In genomic region chr20:444862-445426, GRCh38 we compare ENCODE assay signal across 17 cellular contexts. TPM values are rescaled to one million over a fixed set of nuclear protein-coding genes. Genes with fewer than 3 reads are reported as not detected.
DNase-seq lines count a peak whose midpoint lies in the region; ATAC-seq, FAIRE-seq and TF ChIP-seq lines count a peak whose summit lies in the region.
"Had no signal": no experiment of that assay in that cellular context is flagged by ENCODE, and none has a peak within 500 bp of the region (broad histone marks: within the 10 kb centered on the region; RNA-seq: fewer than 3 reads in every experiment).

No MANE protein-coding gene starts in this region.

- peaks cover 55% of the 10 kb centered on the region for H3K36me3 Mint-ChIP-seq in activated CD4-positive, alpha-beta T cell treated with anti-CD3 and anti-CD28 coated beads, Interleukin-2, amount 10 ng/mL, durations not matched to agents 7 days and 5 days (ENCODE audit: low read depth)
- H3K36me3 Mint-ChIP-seq in activated naive CD4-positive, alpha-beta T cell treated with anti-CD3 and anti-CD28 coated beads, Interleukin-2, amount 50 U/mL, for 72 hours: peaks cover 17 to 21% of the 10 kb centered on the region in 2 donors

- H2AK5ac ChIP-seq in H1 (ENCODE audit: low read depth, low read length): no peak overlapping the region

- H2BK5ac ChIP-seq in H1 (ENCODE audit: low read depth, low read length): no peak overlapping the region

- no peaks in the 10 kb centered on the region for H3K9me3 ChIP-seq in H1 (ENCODE audit: insufficient read depth in 2 of 2, low read depth in 1 of 2, low read length in 1 of 2)
- H3K9me3 ChIP-seq in right lobe of liver: no peaks in the 10 kb centered on the region
- H3K9me3 ChIP-seq: BE2C had no signal

- H3K14ac ChIP-seq in H1 (ENCODE audit: insufficient read length): no peak overlapping the region

- WGBS in H1 (ENCODE audit: extremely low coverage in 1 of 2, insufficient coverage in 1 of 2, insufficient read length in 1 of 2, insufficient replicate concordance in 2 of 2, low coverage in 1 of 2, low lambda C conversion rate in 2 of 2, missing lambda C conversion rate in 1 of 2), 2 experiments: 91% methylated on average over 12 of the region's 12 CpGs; no CpG with 5 or more reads in 1 of the 2 experiments
- 57% methylated on average over 6 of the region's 12 CpGs for WGBS in right lobe of liver (ENCODE audit: insufficient coverage, low coverage, low lambda C conversion rate, missing lambda C conversion rate)

- TF ChIP-seq EP300 in H1 (IDR thresholded peaks at IDR 0.05; ENCODE audit: borderline replicate concordance in 1 of 2, low read depth in 2 of 2, low read length in 2 of 2): no peak

- H3K4me3 ChIP-seq in H1 (ENCODE audit: extremely low read depth in 1 of 4, insufficient read depth in 2 of 4, low read depth in 3 of 4, low read length in 4 of 4) (no peak overlapping the region), right lobe of liver (no peak overlapping the region)

- no peaks in the 10 kb centered on the region for H3K9me3 Mint-ChIP-seq in activated CD4-positive, alpha-beta T cell treated with anti-CD3 and anti-CD28 coated beads, Interleukin-2, amount 10 ng/mL, durations not matched to agents 7 days and 5 days
- H3K9me3 Mint-ChIP-seq in activated naive CD4-positive, alpha-beta T cell treated with anti-CD3 and anti-CD28 coated beads, Interleukin-2, amount 50 U/mL, for 72 hours: no peaks in the 10 kb centered on the region
- H3K9me3 Mint-ChIP-seq: activated B cell treated with CpG ODN at 0.5 μM for 24 hours, immature natural killer cell had no signal

- no peak overlapping the region for H2BK15ac ChIP-seq in H1 (ENCODE audit: low read length)

- peaks cover 4% of the 10 kb centered on the region; the same call in 1 of the 2 replicates for H3K79me1 ChIP-seq in H1 (ENCODE audit: low read depth, low read length)

- H3K79me2 ChIP-seq in H1 (ENCODE audit: control insufficient read depth in 1 of 2, insufficient read depth in 2 of 2, low read length in 2 of 2): peaks cover 0 to 3% of the 10 kb centered on the region in 2 experiments; a peak in 3 of 4 replicates

- CTCF ChIA-PET in H1 (lab: Charles Lee; ENCODE audit: partially characterized antibody): interaction anchor here (1.0 to 1.5 kb wide), 8 partner anchors 9 to 316 kb away, joined by 3 to 5 read pairs (median 3); no protein-coding TSS in a partner anchor
- CTCF ChIA-PET in activated CD4-positive, alpha-beta T cell treated with anti-CD3 and anti-CD28 coated beads, Interleukin-2, amount 10 ng/mL, durations not matched to agents 7 days and 5 days (lab: Charles Lee): interaction anchor here (1.0 kb wide), 1 partner anchor 13 kb away, joined by 3 read pairs; no protein-coding TSS in a partner anchor

- H3K23me2 ChIP-seq in H1 (ENCODE audit: low read depth, low read length): no peaks in the 10 kb centered on the region

- no peak overlapping the region for H4K8ac ChIP-seq in H1 (ENCODE audit: extremely low read depth, insufficient read depth, low read length)

- H2BK20ac ChIP-seq in H1 (ENCODE audit: low read length): no peak overlapping the region

- peak; percentile 33 to 82 (median 54) for ATAC-seq in right lobe of liver
- ATAC-seq in activated naive CD4-positive, alpha-beta T cell treated with anti-CD3 and anti-CD28 coated beads, Interleukin-2, amount 50 U/mL, for 72 hours: no peak
- ATAC-seq: HCT116 had no signal

- no peak for TF ChIP-seq RAD21 in H1 (IDR thresholded peaks at IDR 0.05 in 1 of 2, conservative IDR thresholded peaks at IDR 0.05 in 1 of 2; ENCODE audit: low read depth in 2 of 2, low read length in 2 of 2)

- H3K4me1 ChIP-seq in H1 (replicated peaks in 1 of 4; ENCODE audit: control insufficient read depth in 3 of 4, insufficient read depth in 4 of 4, low read length in 3 of 4) (no peaks in the 10 kb centered on the region), right lobe of liver (peaks cover 0 to 11% (median 0%) of the 10 kb centered on the region in 4 donors)
- H3K4me1 ChIP-seq: BE2C had no signal

- H4K91ac ChIP-seq in H1 (replicated peaks; ENCODE audit: insufficient read length, low read length): no peak overlapping the region

- H3K4me2 ChIP-seq in H1 (ENCODE audit: insufficient read depth in 1 of 2, low read depth in 2 of 2, low read length in 2 of 2): no peak overlapping the region

- H3K4me1 Mint-ChIP-seq in activated CD4-positive, alpha-beta T cell treated with anti-CD3 and anti-CD28 coated beads, Interleukin-2, amount 10 ng/mL, durations not matched to agents 7 days and 5 days: peaks cover 11% of the 10 kb centered on the region

- H3K9ac ChIP-seq in H1 (replicated peaks in 1 of 4; ENCODE audit: extremely low read depth in 1 of 4, low read depth in 3 of 4, low read length in 3 of 4): no peak overlapping the region

- no peak overlapping the region for H2BK12ac ChIP-seq in H1 (ENCODE audit: low read depth, low read length)

- TF ChIP-seq POLR2A in H1 (IDR thresholded peaks at IDR 0.05; ENCODE audit: control extremely low read depth in 1 of 2, low read depth in 2 of 2, low read length in 2 of 2) (no peak), right lobe of liver (IDR thresholded peaks at IDR 0.05) (no peak)

- intact Hi-C loops in right lobe of liver (cut with DNase I): no loop called here

- H3K36me3 ChIP-seq in H1 (ENCODE audit: control insufficient read depth in 2 of 4, insufficient read depth in 4 of 4, low read length in 3 of 4) (peaks cover 16 to 50% (median 20%) of the 10 kb centered on the region in 4 experiments; a peak in 7 of 8 replicates), right lobe of liver (peaks cover 0 to 52% (median 6%) of the 10 kb centered on the region in 4 donors)

- peak; percentile 82 for DNase-seq in AG08395 (ENCODE audit: low spot score)
- peak; percentile 99 for DNase-seq in RPMI7951 (ENCODE audit: low read depth)
- DNase-seq in H1 (ENCODE audit: low read depth in 1 of 2, low spot score in 2 of 2): no peak
- no peak for DNase-seq in right lobe of liver
- DNase-seq in activated CD4-positive, alpha-beta T cell treated with anti-CD3 and anti-CD28 coated beads, Interleukin-2, amount 10 ng/mL, durations not matched to agents 7 days and 5 days: no peak
- DNase-seq in activated T-cell treated with anti-CD3 and anti-CD28 coated beads, Interleukin-2, amount 50 U/mL, for 48 hours: no peak
- DNase-seq in COLO829 (ENCODE audit: low spot score): no peak
- DNase-seq in activated naive CD4-positive, alpha-beta T cell treated with anti-CD3 and anti-CD28 coated beads, Interleukin-2, amount 50 U/mL, for 72 hours (ENCODE audit: low spot score in 2 of 2): no peak
- DNase-seq: activated B cell treated with CpG ODN at 0.5 μM for 24 hours; activated effector memory CD4-positive, alpha-beta T cell treated with Interleukin-2 at 50 U/mL for 16 hours; BE2C; immature natural killer cell; MM.1S; NCI-H226; stimulated activated CD4-positive, alpha-beta T cell treated with anti-CD3 and anti-CD28 coated beads, Interleukin-1b, Interleukin-23, amount 100 ng/mL, for 48 hours had no signal

- POLR2A ChIA-PET in H1 (lab: Charles Lee; ENCODE audit: partially characterized antibody): interaction anchor here (0.9 to 2.9 kb wide), 6 partner anchors 8 to 56 kb away, joined by 3 to 9 read pairs (median 4); no protein-coding TSS in a partner anchor
- POLR2A ChIA-PET in activated CD4-positive, alpha-beta T cell treated with anti-CD3 and anti-CD28 coated beads, Interleukin-2, amount 10 ng/mL, durations not matched to agents 7 days and 5 days (lab: Charles Lee): no interaction called here

- no peaks in the 10 kb centered on the region for H3K27me3 Mint-ChIP-seq in activated CD4-positive, alpha-beta T cell treated with anti-CD3 and anti-CD28 coated beads, Interleukin-2, amount 10 ng/mL, durations not matched to agents 7 days and 5 days
- H3K27me3 Mint-ChIP-seq: activated B cell treated with CpG ODN at 0.5 μM for 24 hours had no signal

- TF ChIP-seq CTCF in H1 (IDR thresholded peaks at IDR 0.05; ENCODE audit: control extremely low read depth in 1 of 3, insufficient read depth in 1 of 3, low read depth in 1 of 3, low read length in 3 of 3): no peak
- no peak for TF ChIP-seq CTCF in right lobe of liver (IDR thresholded peaks at IDR 0.05)

- no peak overlapping the region for H3K27ac ChIP-seq in H1 (ENCODE audit: low read depth, low read length)
- no peak overlapping the region for H3K27ac ChIP-seq in right lobe of liver

- FAIRE-seq in H1 (lab: Jason Lieb, UNC): no peak
- FAIRE-seq: endometrium had no signal

- no peak overlapping the region for H2BK120ac ChIP-seq in H1 (replicated peaks; ENCODE audit: low read depth, low read length)

- H3K27me3 ChIP-seq in H1 (replicated peaks in 1 of 4; ENCODE audit: control insufficient read depth in 3 of 4, extremely low read depth in 1 of 4, insufficient read depth in 3 of 4, low read length in 3 of 4) (no peaks in the 10 kb centered on the region), right lobe of liver (no peaks in the 10 kb centered on the region)
- H3K27me3 ChIP-seq: BE2C had no signal

- H4K5ac ChIP-seq in H1 (ENCODE audit: insufficient read length, low read depth, low read length): no peak overlapping the region

- peaks cover 0 to 6% of the 10 kb centered on the region in 2 experiments for H4K20me1 ChIP-seq in H1 (replicated peaks in 1 of 2; ENCODE audit: control insufficient read depth in 1 of 2, insufficient read depth in 2 of 2, low read length in 2 of 2)

- H3K18ac ChIP-seq in H1 (ENCODE audit: extremely low read depth, low read length): no peak overlapping the region

- no peak overlapping the region for H3K27ac Mint-ChIP-seq in activated CD4-positive, alpha-beta T cell treated with anti-CD3 and anti-CD28 coated beads, Interleukin-2, amount 10 ng/mL, durations not matched to agents 7 days and 5 days
- H3K27ac Mint-ChIP-seq in activated naive CD4-positive, alpha-beta T cell treated with anti-CD3 and anti-CD28 coated beads, Interleukin-2, amount 50 U/mL, for 72 hours: no peak overlapping the region
- H3K27ac Mint-ChIP-seq: activated B cell treated with CpG ODN at 0.5 μM for 24 hours had no signal

- H3K23ac ChIP-seq in H1 (ENCODE audit: insufficient read length): no peak overlapping the region

- no peak overlapping the region for H2AFZ ChIP-seq in H1 (ENCODE audit: low read length)

- no peak overlapping the region for H3K4ac ChIP-seq in H1 (replicated peaks; ENCODE audit: insufficient read length, low read depth, low read length)

- no peak overlapping the region for H3K4me3 Mint-ChIP-seq in activated CD4-positive, alpha-beta T cell treated with anti-CD3 and anti-CD28 coated beads, Interleukin-2, amount 10 ng/mL, durations not matched to agents 7 days and 5 days
- H3K4me3 Mint-ChIP-seq: activated B cell treated with CpG ODN at 0.5 μM for 24 hours, immature natural killer cell had no signal

- no peak overlapping the region for H3K56ac ChIP-seq in H1 (replicated peaks; ENCODE audit: insufficient read length, low read depth, low read length)

RNA-seq across cellular contexts. Expression of gene TBC1D20, which starts 17.4 kb away (rescaled TPM):
- 35.3 and 38.1 TPM in 2 replicates for total RNA-seq in RPMI7951 (2014; rRNA removed; shearing (Covaris generic))
- total RNA-seq in H1 (2021; fragmentation: NEBNext Ultra II Directional; extraction: Animal tissue kit (Norgen Biotek cat#: 25700)): 16.2 and 17.1 TPM in 2 replicates
- polyA plus RNA-seq in H1 (2011; rRNA removed): 14.5 and 17.4 TPM in 2 replicates
- 15.3 TPM for polyA plus RNA-seq in H1 (2011; cell fraction: cytosol; rRNA removed)
- 17.6 TPM for polyA plus RNA-seq in H1 (2011; cell fraction: nucleus; rRNA removed)
- 10.3 to 13.8 TPM (median 11.1 TPM) in 4 replicates for polyA plus RNA-seq in H1 (2012, experiment 1 of 2)
- 7.3 TPM for polyA plus RNA-seq in H1 (2012, experiment 2 of 2)
- 9.0 TPM for polyA plus RNA-seq in H1 (2013, experiment 1 of 2)
- 9.2 TPM for polyA plus RNA-seq in H1 (2013, experiment 2 of 2)
- 28.3 and 34.3 TPM in 2 replicates for polyA minus RNA-seq in H1 (2011; rRNA and poly(A)+ RNA removed)
- polyA minus RNA-seq in H1 (2011; cell fraction: cytosol; rRNA and poly(A)+ RNA removed): 9.1 TPM
- 8.4 TPM for polyA minus RNA-seq in H1 (2011; cell fraction: nucleus; rRNA and poly(A)+ RNA removed)
- 10 to 100 TPM; 10.8 to 21.4 (median 13.9) TPM for total RNA-seq in right lobe of liver
- total RNA-seq in activated CD4-positive, alpha-beta T cell treated with anti-CD3 and anti-CD28 coated beads, Interleukin-2, amount 10 ng/mL, durations not matched to agents 7 days and 5 days: 10 to 100 TPM; 29.3 to 31.6 TPM
- total RNA-seq in activated naive CD4-positive, alpha-beta T cell treated with anti-CD3 and anti-CD28 coated beads, Interleukin-2, amount 50 U/mL, for 72 hours: 10 to 100 TPM; 20.2 to 23.9 TPM

RNA-seq across cellular contexts. Expression of gene RBCK1, which starts 36.8 kb away (rescaled TPM):
- 106 and 141 TPM in 2 replicates for total RNA-seq in RPMI7951 (2014; rRNA removed; shearing (Covaris generic))
- 48.7 and 54.7 TPM in 2 replicates for total RNA-seq in H1 (2021; fragmentation: NEBNext Ultra II Directional; extraction: Animal tissue kit (Norgen Biotek cat#: 25700))
- 43.1 and 60.1 TPM in 2 replicates for polyA plus RNA-seq in H1 (2011; rRNA removed)
- 42.6 TPM for polyA plus RNA-seq in H1 (2011; cell fraction: cytosol; rRNA removed)
- polyA plus RNA-seq in H1 (2011; cell fraction: nucleus; rRNA removed): 121 TPM
- 61.2 to 71.1 TPM (median 65.0 TPM) in 4 replicates for polyA plus RNA-seq in H1 (2012, experiment 1 of 2)
- 49.7 TPM for polyA plus RNA-seq in H1 (2012, experiment 2 of 2)
- 42.6 TPM for polyA plus RNA-seq in H1 (2013, experiment 1 of 2)
- polyA plus RNA-seq in H1 (2013, experiment 2 of 2): 41.0 TPM
- polyA minus RNA-seq in H1 (2011; rRNA and poly(A)+ RNA removed): 25.1 and 25.9 TPM in 2 replicates
- polyA minus RNA-seq in H1 (2011; cell fraction: cytosol; rRNA and poly(A)+ RNA removed): 20.8 TPM
- polyA minus RNA-seq in H1 (2011; cell fraction: nucleus; rRNA and poly(A)+ RNA removed): 32.7 TPM
- 100 to 1,000 TPM in 2 of 6 experiments, 10 to 100 TPM in 4; 63.1 to 113 (median 85.6) TPM for total RNA-seq in right lobe of liver
- 100 to 1,000 TPM; 135 to 155 TPM for total RNA-seq in activated CD4-positive, alpha-beta T cell treated with anti-CD3 and anti-CD28 coated beads, Interleukin-2, amount 10 ng/mL, durations not matched to agents 7 days and 5 days
- 100 to 1,000 TPM; 113 to 150 TPM for total RNA-seq in activated naive CD4-positive, alpha-beta T cell treated with anti-CD3 and anti-CD28 coated beads, Interleukin-2, amount 50 U/mL, for 72 hours

Comparison
In these comparisons a context has a peak if more than half of its experiments do, and no peak if none do; other contexts are left out.
1. DNase-seq: peak in AG08395 (single experiment) and RPMI7951 (single experiment); none in H1 (0 of 2), right lobe of liver (0 of 3), activated CD4-positive, alpha-beta T cell treated with anti-CD3 and anti-CD28 coated beads, Interleukin-2, amount 10 ng/mL, durations not matched to agents 7 days and 5 days (single experiment), activated T-cell treated with anti-CD3 and anti-CD28 coated beads, Interleukin-2, amount 50 U/mL, for 48 hours (0 of 2), COLO829 (single experiment) and activated naive CD4-positive, alpha-beta T cell treated with anti-CD3 and anti-CD28 coated beads, Interleukin-2, amount 50 U/mL, for 72 hours (0 of 2).
2. ATAC-seq: peak in right lobe of liver (4 of 4); none in activated naive CD4-positive, alpha-beta T cell treated with anti-CD3 and anti-CD28 coated beads, Interleukin-2, amount 50 U/mL, for 72 hours (0 of 2).